ENCODE assay signal across 22 cellular contexts in the genomic region with DNA sequence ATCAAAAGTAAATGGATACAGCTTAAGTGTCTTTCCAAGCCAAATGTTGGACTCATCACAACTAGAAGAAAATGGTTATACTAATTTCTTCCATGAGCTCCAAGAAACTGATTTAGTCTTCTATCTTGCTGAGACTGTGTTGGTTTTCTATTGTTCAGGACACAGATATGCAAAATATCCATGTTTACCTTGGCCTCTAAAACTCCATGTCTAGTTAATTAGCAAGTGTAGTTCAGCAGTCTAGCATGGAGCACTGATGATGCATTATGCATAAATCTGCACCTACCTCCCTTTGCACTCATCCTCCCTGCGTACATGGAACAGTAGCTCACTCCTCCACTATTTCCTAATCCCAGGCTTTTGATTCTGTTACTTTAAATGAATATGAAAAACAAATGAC.
A peak's percentile ranks its signal among the peaks of the same experiment; 100 is the strongest.
DNase-seq lines count a peak whose midpoint lies in the region; ATAC-seq and TF ChIP-seq lines count a peak whose summit lies in the region.
"Had no signal": no experiment of that assay in that cellular context is flagged by ENCODE, and none has a peak within 500 bp of the region (broad histone marks: within the 10 kb centered on the region; RNA-seq: fewer than 3 reads in every experiment).

No MANE protein-coding gene starts in this region.

- H3K4me3 Mint-ChIP-seq in endothelial cell (ENCODE audit: unreplicated experiment), result no peak overlapping the region
- H3K4me3 Mint-ChIP-seq: activated naive CD4-positive, alpha-beta T cell treated with anti-CD3 and anti-CD28 coated beads, Interleukin-2, amount 50 U/mL, for 24 hours; activated T-cell treated with anti-CD3 and anti-CD28 coated beads, Interleukin-2, amount 50 U/mL, for 72 hours; CD8-positive, alpha-beta memory T cell; effector memory CD8-positive, alpha-beta T cell had no signal

- no peaks in the 10 kb centered on the region for H3K27me3 Mint-ChIP-seq in endothelial cell (ENCODE audit: unreplicated experiment)
- H3K27me3 Mint-ChIP-seq: activated naive CD4-positive, alpha-beta T cell treated with anti-CD3 and anti-CD28 coated beads, Interleukin-2, amount 50 U/mL, for 24 hours; CD8-positive, alpha-beta memory T cell; effector memory CD8-positive, alpha-beta T cell had no signal

- ATAC-seq in omental fat pad (ENCODE audit: low FRiP score) (peak; percentile 92), GM21423 (IDR thresholded peaks at IDR 0.05; ENCODE audit: unreplicated experiment) (no peak)
- ATAC-seq: activated T-cell treated with anti-CD3 and anti-CD28 coated beads, Interleukin-2, amount 50 U/mL, for 72 hours; body of pancreas; effector memory CD8-positive, alpha-beta T cell; mucosa of descending colon had no signal

- no peaks in the 10 kb centered on the region for H3K9me3 Mint-ChIP-seq in endothelial cell (ENCODE audit: unreplicated experiment)
- H3K9me3 Mint-ChIP-seq: activated T-cell treated with anti-CD3 and anti-CD28 coated beads, Interleukin-2, amount 50 U/mL, for 72 hours had no signal

- H3K36me3 Mint-ChIP-seq in endothelial cell (ENCODE audit: low read depth, unreplicated experiment), result no peaks in the 10 kb centered on the region
- H3K36me3 Mint-ChIP-seq: activated naive CD4-positive, alpha-beta T cell treated with anti-CD3 and anti-CD28 coated beads, Interleukin-2, amount 50 U/mL, for 24 hours had no signal

- no peak overlapping the region for H3K4me3 ChIP-seq in BJ (ENCODE audit: low read depth, low read length)
- no peak overlapping the region for H3K4me3 ChIP-seq in choroid plexus epithelial cell (ENCODE audit: low read depth, low read length)
- H3K4me3 ChIP-seq: body of pancreas, mucosa of descending colon had no signal

- DNase-seq in BJ (ENCODE audit: low read depth) (peak; percentile 60), LHCN-M2 (ENCODE audit: low read depth) (peak; percentile 25), choroid plexus epithelial cell (ENCODE audit: low read depth) (peak; percentile 25), omental fat pad (ENCODE audit: low spot score) (no peak), epidermal melanocyte (ENCODE audit: insufficient read length, low spot score) (no peak), endothelial cell (ENCODE audit: low spot score) (no peak)
- no peak for DNase-seq in activated naive CD4-positive, alpha-beta T cell (lab: John Stamatoyannopoulos, UW)
- DNase-seq: activated CD4-positive, alpha-beta T cell treated with anti-CD3 and anti-CD28 coated beads for 1 hour; activated T-cell treated with anti-CD3 and anti-CD28 coated beads, Interleukin-2, amount 50 U/mL, for 72 hours; AML-193; body of pancreas; CD8-positive, alpha-beta memory T cell; DMS53; effector memory CD8-positive, alpha-beta T cell; Kasumi-1; mucosa of descending colon; NCI-H1105; NCI-H2029 treated with DMSO at 0.1 percent for 48 hours; SHP77 treated with DMSO at 0.1 percent for 48 hours; T-helper 1 cell had no signal

- POLR2A ChIA-PET in BJ (lab: Charles Lee), result no interaction called here

- H3K4me1 Mint-ChIP-seq in endothelial cell (ENCODE audit: unreplicated experiment), result no peaks in the 10 kb centered on the region
- H3K4me1 Mint-ChIP-seq: activated naive CD4-positive, alpha-beta T cell treated with anti-CD3 and anti-CD28 coated beads, Interleukin-2, amount 50 U/mL, for 24 hours; CD8-positive, alpha-beta memory T cell had no signal

- H3K27me3 ChIP-seq in BJ (ENCODE audit: control insufficient read depth, insufficient read depth, low read length), result no peaks in the 10 kb centered on the region
- H3K27me3 ChIP-seq: body of pancreas had no signal

- H3K27ac Mint-ChIP-seq in endothelial cell (ENCODE audit: unreplicated experiment), result no peak overlapping the region
- H3K27ac Mint-ChIP-seq: activated naive CD4-positive, alpha-beta T cell treated with anti-CD3 and anti-CD28 coated beads, Interleukin-2, amount 50 U/mL, for 24 hours; activated T-cell treated with anti-CD3 and anti-CD28 coated beads, Interleukin-2, amount 50 U/mL, for 72 hours; CD8-positive, alpha-beta memory T cell; effector memory CD8-positive, alpha-beta T cell had no signal

- CTCF ChIA-PET in BJ (lab: Yijun Ruan, JAX), result interaction anchor here (0.6 kb wide), 1 partner anchor 275 kb away, joined by 3 read pairs; no protein-coding TSS in a partner anchor

- TF ChIP-seq CTCF in BJ (IDR thresholded peaks at IDR 0.05; ENCODE audit: insufficient read depth, low read depth, low read length) (no peak), choroid plexus epithelial cell (conservative IDR thresholded peaks at IDR 0.05; ENCODE audit: low read depth, low read length) (no peak), omental fat pad (IDR thresholded peaks at IDR 0.05) (no peak), endothelial cell (IDR thresholded peaks at IDR 0.05; ENCODE audit: unreplicated experiment) (no peak)

- no peaks in the 10 kb centered on the region for H3K36me3 ChIP-seq in BJ (ENCODE audit: control insufficient read depth, insufficient read depth, low read length)

Comparison
In these comparisons a context has a peak if more than half of its experiments do, and no peak if none do; other contexts are left out.
1. DNase-seq: peak in BJ (single experiment), LHCN-M2 (single experiment) and choroid plexus epithelial cell (single experiment); none in omental fat pad (single experiment), activated naive CD4-positive, alpha-beta T cell (0 of 4), epidermal melanocyte (single experiment) and endothelial cell (single experiment).